18 cellular contexts compared by ENCODE assay signal in the genomic region with DNA sequence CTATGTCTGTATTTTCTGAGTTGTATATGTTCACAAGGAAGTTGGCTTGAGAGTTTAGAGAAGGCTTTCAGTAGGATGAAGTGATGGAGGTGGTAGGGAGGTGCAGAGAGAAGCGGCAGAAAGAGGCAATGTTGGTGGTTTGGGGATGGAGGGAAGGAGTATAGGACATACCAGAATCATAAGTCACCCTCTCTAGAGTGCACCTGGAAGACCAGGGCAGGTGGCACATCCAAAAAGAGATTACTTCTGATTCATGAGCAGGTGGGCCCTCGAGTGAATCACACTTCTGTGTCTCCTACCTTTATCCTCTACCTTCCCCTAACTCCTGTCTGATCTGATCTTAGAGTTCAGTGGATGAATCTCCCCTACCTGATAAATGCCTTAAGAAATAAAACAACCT.
"Had no signal": no experiment of that assay in that cellular context is flagged by ENCODE, and none has a peak within 500 bp of the region (broad histone marks: within the 10 kb centered on the region; RNA-seq: fewer than 3 reads in every experiment).

No MANE protein-coding gene starts in this region.

- H3K27ac ChIP-seq: ovary, thyroid gland had no signal

- H3K4me3 ChIP-seq: mucosa of descending colon, ovary, thyroid gland had no signal

- H3K9me3 ChIP-seq: mucosa of descending colon, ovary, thyroid gland had no signal

- ATAC-seq: activated naive CD4-positive, alpha-beta T cell treated with anti-CD3 and anti-CD28 coated beads, Interleukin-2, amount 50 U/mL, for 72 hours; effector memory CD8-positive, alpha-beta T cell had no signal

- H3K36me3 Mint-ChIP-seq: activated CD4-positive, alpha-beta memory T cell treated with anti-CD3 and anti-CD28 coated beads for 36 hours; activated naive CD4-positive, alpha-beta T cell treated with anti-CD3 and anti-CD28 coated beads, Interleukin-2, amount 50 U/mL, for 72 hours had no signal

- H3K4me3 Mint-ChIP-seq: activated B cell treated with CpG ODN at 0.5 μM for 24 hours; activated CD4-positive, alpha-beta memory T cell treated with anti-CD3 and anti-CD28 coated beads for 36 hours; activated T-helper 1 cell treated with anti-CD3 and anti-CD28 coated beads, Interleukin-12 subunit alpha, Interleukin-12 subunit beta, Interleukin-2, Interleukin-4 antibody, amounts not matched to agents 30 ng/mL and 10 ng/mL and 1 ng/mL, durations not matched to agents 14 hours and 24 hours and 36 hours; effector memory CD8-positive, alpha-beta T cell; naive B cell had no signal

- DNase-seq: activated B cell treated with CpG ODN at 0.5 μM for 24 hours; activated CD4-positive, alpha-beta memory T cell treated with anti-CD3 and anti-CD28 coated beads for 36 hours; activated CD4-positive, alpha-beta T cell treated with anti-CD3 and anti-CD28 coated beads for 4 hours; activated gamma-delta T cell treated with Interleukin-2 at 50 U/mL for 16 hours; activated T-cell treated with anti-CD3 and anti-CD28 coated beads for 4 hours; effector memory CD8-positive, alpha-beta T cell; foreskin melanocyte; glutamatergic neuron; kidney; left ventricle myocardium superior; mucosa of descending colon; naive B cell; ovary; stimulated activated CD8-positive, alpha-beta memory T cell treated with anti-CD3 and anti-CD28 coated beads, Interleukin-4, amount 100 ng/mL, for 48 hours; stimulated activated naive CD4-positive, alpha-beta T cell; thyroid gland had no signal

- H3K27me3 ChIP-seq: ovary, thyroid gland had no signal

- FAIRE-seq: kidney had no signal

- H3K36me3 ChIP-seq: ovary, thyroid gland had no signal

- H3K4me1 Mint-ChIP-seq: activated B cell treated with CpG ODN at 0.5 μM for 24 hours, naive B cell had no signal

- H3K9me3 Mint-ChIP-seq: activated B cell treated with CpG ODN at 0.5 μM for 24 hours; activated CD4-positive, alpha-beta memory T cell treated with anti-CD3 and anti-CD28 coated beads for 36 hours; activated naive CD4-positive, alpha-beta T cell treated with anti-CD3 and anti-CD28 coated beads, Interleukin-2, amount 50 U/mL, for 72 hours; activated T-helper 1 cell treated with anti-CD3 and anti-CD28 coated beads, Interleukin-12 subunit alpha, Interleukin-12 subunit beta, Interleukin-2, Interleukin-4 antibody, amounts not matched to agents 30 ng/mL and 10 ng/mL and 1 ng/mL, durations not matched to agents 14 hours and 24 hours and 36 hours; effector memory CD8-positive, alpha-beta T cell; naive B cell had no signal

- H3K27ac Mint-ChIP-seq: activated B cell treated with CpG ODN at 0.5 μM for 24 hours; activated CD4-positive, alpha-beta memory T cell treated with anti-CD3 and anti-CD28 coated beads for 36 hours; activated naive CD4-positive, alpha-beta T cell treated with anti-CD3 and anti-CD28 coated beads, Interleukin-2, amount 50 U/mL, for 72 hours; activated T-helper 1 cell treated with anti-CD3 and anti-CD28 coated beads, Interleukin-12 subunit alpha, Interleukin-12 subunit beta, Interleukin-2, Interleukin-4 antibody, amounts not matched to agents 30 ng/mL and 10 ng/mL and 1 ng/mL, durations not matched to agents 14 hours and 24 hours and 36 hours; effector memory CD8-positive, alpha-beta T cell; naive B cell had no signal
